ENCODE assay signal across 16 cellular contexts in genomic region chr17:83034525-83034924, GRCh38. TPM values are rescaled to one million over a fixed set of nuclear protein-coding genes. Genes with fewer than 3 reads are reported as not detected.
DNase-seq lines count a peak whose midpoint lies in the region; ATAC-seq and TF ChIP-seq lines count a peak whose summit lies in the region.
"Had no signal": no experiment of that assay in that cellular context is flagged by ENCODE, and none has a peak within 500 bp of the region (broad histone marks: within the 10 kb centered on the region; RNA-seq: fewer than 3 reads in every experiment).

No MANE protein-coding gene starts in this region.

- no peaks in the 10 kb centered on the region for H3K27me3 Mint-ChIP-seq in activated T-helper 17 cell treated with anti-CD3 and anti-CD28 coated beads, Interleukin-2, amount 50 U/mL, for 72 hours
- H3K27me3 Mint-ChIP-seq: CD4-positive, alpha-beta memory T cell; IgD-negative memory B cell had no signal

- ATAC-seq in lower lobe of right lung = no peak
- ATAC-seq in activated T-helper 17 cell treated with anti-CD3 and anti-CD28 coated beads, Interleukin-2, amount 50 U/mL, for 72 hours (replicated peaks) = no peak

- H3K4me3 Mint-ChIP-seq in activated T-helper 17 cell treated with anti-CD3 and anti-CD28 coated beads, Interleukin-2, amount 50 U/mL, for 72 hours = no peak overlapping the region
- H3K4me3 Mint-ChIP-seq: HFFc6 had no signal

- intact Hi-C loops in posterior vena cava (cut with DNase I) (no loop called here), lower lobe of right lung (cut with DNase I) (no loop called here)

- peak; percentile 34 for DNase-seq in activated CD8-positive, alpha-beta memory T cell treated with anti-CD3 and anti-CD28 coated beads, Interleukin-2, amount 50 U/mL, for 48 hours
- no peak for DNase-seq in activated CD8-positive, alpha-beta memory T cell treated with anti-CD3 and anti-CD28 coated beads, Interleukin-2, amount 50 U/mL, for 4 hours
- DNase-seq in ecto neural progenitor cell (ENCODE audit: low spot score) (peak; percentile 34), posterior vena cava (ENCODE audit: low spot score) (peak; percentile 62), GM13976 (ENCODE audit: low spot score) (no peak), lower lobe of right lung (no peak)
- DNase-seq: ACHN; C1 segment of cervical spinal cord; CD4-positive, alpha-beta memory T cell; DMS153; DMS79 treated with DMSO at 0.1 percent for 48 hours; EL; HCEC 1CT; HFFc6 had no signal

- no peaks in the 10 kb centered on the region for H3K9me3 ChIP-seq in lower lobe of right lung

- peaks cover 13% of the 10 kb centered on the region for H3K36me3 ChIP-seq in lower lobe of right lung

- no peak for TF ChIP-seq CTCF in GM13976 (IDR thresholded peaks at IDR 0.05; ENCODE audit: borderline replicate concordance, control extremely low read depth, extremely low read depth, insufficient read depth, missing control alignments)
- TF ChIP-seq CTCF in lower lobe of right lung (IDR thresholded peaks at IDR 0.05) = no peak

- no peaks in the 10 kb centered on the region for H3K4me1 ChIP-seq in lower lobe of right lung

- peaks cover 58% of the 10 kb centered on the region for H3K36me3 Mint-ChIP-seq in activated T-helper 17 cell treated with anti-CD3 and anti-CD28 coated beads, Interleukin-2, amount 50 U/mL, for 72 hours (ENCODE audit: low read depth)

- H3K4me3 ChIP-seq in lower lobe of right lung = no peak overlapping the region

- H3K27ac Mint-ChIP-seq in activated T-helper 17 cell treated with anti-CD3 and anti-CD28 coated beads, Interleukin-2, amount 50 U/mL, for 72 hours = no peak overlapping the region
- H3K27ac Mint-ChIP-seq: HFFc6, IgD-negative memory B cell had no signal

- in situ Hi-C loops in GM13976 (cut with MboI; ENCODE audit: low sequenced_read_pairs, unreplicated experiment) = no loop called here

- no peaks in the 10 kb centered on the region for H3K4me1 Mint-ChIP-seq in activated T-helper 17 cell treated with anti-CD3 and anti-CD28 coated beads, Interleukin-2, amount 50 U/mL, for 72 hours
- H3K4me1 Mint-ChIP-seq: CD4-positive, alpha-beta memory T cell; IgD-negative memory B cell had no signal

- no peaks in the 10 kb centered on the region for H3K27me3 ChIP-seq in lower lobe of right lung (ENCODE audit: low read depth)

- H3K9me3 Mint-ChIP-seq in activated T-helper 17 cell treated with anti-CD3 and anti-CD28 coated beads, Interleukin-2, amount 50 U/mL, for 72 hours = no peaks in the 10 kb centered on the region
- H3K9me3 Mint-ChIP-seq: CD4-positive, alpha-beta memory T cell; HFFc6; IgD-negative memory B cell had no signal

- H3K27ac ChIP-seq in lower lobe of right lung = no peak overlapping the region

RNA-seq across cellular contexts. Expression of gene METRNL, which starts 44.9 kb away (rescaled TPM):
- total RNA-seq in posterior vena cava (100 to 1,000 TPM in 1 of 2 donors, 10 to 100 TPM in 1; 80.5 to 101 TPM), lower lobe of right lung (59.8 TPM)
- 10 to 100 TPM; 21.9 to 43.4 TPM for total RNA-seq in activated T-helper 17 cell treated with anti-CD3 and anti-CD28 coated beads, Interleukin-2, amount 50 U/mL, for 72 hours

Comparison
In these comparisons a context has a peak if more than half of its experiments do, and no peak if none do; other contexts are left out.
1. DNase-seq: peak in activated CD8-positive, alpha-beta memory T cell treated with anti-CD3 and anti-CD28 coated beads, Interleukin-2, amount 50 U/mL, for 48 hours (single experiment), ecto neural progenitor cell (single experiment) and posterior vena cava (single experiment); none in activated CD8-positive, alpha-beta memory T cell treated with anti-CD3 and anti-CD28 coated beads, Interleukin-2, amount 50 U/mL, for 4 hours (single experiment), GM13976 (single experiment) and lower lobe of right lung (single experiment).